ENCODE assay signal across 1 cellular context in the genomic region with DNA sequence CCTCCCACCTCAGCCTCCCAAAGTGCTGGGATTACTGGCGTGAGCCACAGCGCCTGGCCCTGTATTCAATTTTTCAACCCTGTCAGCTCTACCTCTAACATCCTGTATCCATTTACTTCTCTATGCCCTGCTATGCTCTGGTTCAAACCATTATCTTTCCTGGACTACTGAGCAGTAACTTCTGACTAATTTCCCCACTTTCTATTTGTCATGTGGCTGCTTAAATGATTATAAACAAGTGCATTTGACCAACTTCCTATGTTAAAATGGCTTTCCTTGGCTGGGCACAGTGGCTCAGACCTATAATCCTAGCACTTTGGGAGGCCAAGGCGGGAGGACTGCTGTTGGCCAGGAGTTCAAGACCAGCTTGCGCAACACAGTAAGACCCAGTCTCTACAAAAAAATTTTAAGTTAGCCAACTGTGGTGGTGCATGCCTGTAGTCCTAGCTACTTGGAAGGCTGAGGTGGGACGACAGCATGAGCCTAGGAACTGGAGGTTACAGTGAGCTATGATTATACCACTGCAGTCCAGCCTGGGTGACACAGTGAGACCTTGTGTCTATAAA.
TF ChIP-seq lines count a peak whose summit lies in the region.

No MANE protein-coding gene starts in this region.

TF ChIP-seq in HepG2, 621 proteins besides CTCF, POLR2A, EP300 and RAD21:
- TF ChIP-seq CEBPB (IDR thresholded peaks at IDR 0.05; ENCODE audit: borderline replicate concordance, low read depth, low read length) (peak; percentile 59; the same call in 1 of the 2 replicates), GABPB1 (CRISPR knock-in tag; IDR thresholded peaks at IDR 0.05) (no peak)
